15 cellular contexts compared by ENCODE assay signal in the genomic region with DNA sequence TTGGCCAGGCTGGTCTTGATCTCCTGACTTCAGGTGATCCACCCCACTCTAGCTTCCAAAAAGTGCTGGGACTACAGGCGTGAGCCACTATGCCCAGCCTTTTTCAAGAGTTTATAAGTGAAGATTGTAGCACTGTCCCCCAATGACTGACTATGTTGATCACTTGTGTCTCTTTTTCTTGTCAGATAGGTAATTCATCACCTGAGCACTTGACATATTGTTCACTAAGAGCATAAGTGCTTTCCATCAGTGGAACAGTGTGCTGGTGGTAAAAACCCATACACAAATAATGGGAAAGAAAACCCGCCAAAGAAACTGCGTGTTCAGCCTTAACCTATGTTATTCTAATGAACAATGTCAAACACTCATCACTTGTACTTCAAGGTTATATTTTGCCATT.
DNase-seq lines count a peak whose midpoint lies in the region; ATAC-seq lines count a peak whose summit lies in the region.
"Had no signal": no experiment of that assay in that cellular context is flagged by ENCODE, and none has a peak within 500 bp of the region (broad histone marks: within the 10 kb centered on the region; RNA-seq: fewer than 3 reads in every experiment).

No MANE protein-coding gene starts in this region.

- DNase-seq in DMS53 (lab: John Stamatoyannopoulos, UW) = peak; percentile 27
- DNase-seq in DMS53 treated with DMSO at 0.1 percent for 48 hours (lab: John Stamatoyannopoulos, UW; ENCODE audit: unreplicated experiment) = no peak
- DNase-seq in NCI-H748 (lab: John Stamatoyannopoulos, UW; ENCODE audit: unreplicated experiment) = peak; percentile 27
- no peak for DNase-seq in NCI-H748 treated with DMSO at 0.1 percent for 48 hours (lab: John Stamatoyannopoulos, UW)
- peak; percentile 75 for DNase-seq in NCI-H510A treated with DMSO at 0.1 percent for 48 hours (lab: John Stamatoyannopoulos, UW)
- no peak for DNase-seq in cerebellar nuclear complex (lab: John Stamatoyannopoulos, UW)
- DNase-seq in left cardiac atrium = no peak
- DNase-seq: AML-193; Caco-2; CD4-positive, alpha-beta T cell; GDM1; H9; IMR-90 had no signal

- no peak for ATAC-seq in left cardiac atrium
- ATAC-seq: A549, K562 had no signal

- intact Hi-C loops in left cardiac atrium (cut with DNase I) = no loop called here

Comparison
In these comparisons a context has a peak if more than half of its experiments do, and no peak if none do; other contexts are left out.
1. DNase-seq: peak in DMS53 (single experiment), NCI-H748 (single experiment) and NCI-H510A treated with DMSO at 0.1 percent for 48 hours (single experiment); none in DMS53 treated with DMSO at 0.1 percent for 48 hours (single experiment), NCI-H748 treated with DMSO at 0.1 percent for 48 hours (single experiment), cerebellar nuclear complex (0 of 2) and left cardiac atrium (single experiment).